ENCODE assay signal across 11 cellular contexts in genomic region chr17:74427048-74427762, GRCh38. TPM values are rescaled to one million over a fixed set of nuclear protein-coding genes. Genes with fewer than 3 reads are reported as not detected.
A peak's percentile ranks its signal among the peaks of the same experiment; 100 is the strongest.
DNase-seq lines count a peak whose midpoint lies in the region; ATAC-seq and TF ChIP-seq lines count a peak whose summit lies in the region.
"Had no signal": no experiment of that assay in that cellular context is flagged by ENCODE, and none has a peak within 500 bp of the region (broad histone marks: within the 10 kb centered on the region; RNA-seq: fewer than 3 reads in every experiment).

No MANE protein-coding gene starts in this region.

- H3K23ac ChIP-seq in mesendoderm (ENCODE audit: low read length): no peak overlapping the region

- no peak overlapping the region for H3K27ac Mint-ChIP-seq in activated CD4-positive, alpha-beta memory T cell treated with anti-CD3 and anti-CD28 coated beads for 36 hours
- H3K27ac Mint-ChIP-seq: activated naive CD4-positive, alpha-beta T cell treated with anti-CD3 and anti-CD28 coated beads, Interleukin-2, amount 10 ng/mL, durations not matched to agents 7 days and 5 days had no signal

- no peak overlapping the region for H2AK5ac ChIP-seq in mesendoderm (ENCODE audit: low read length)

- POLR2A ChIA-PET in activated CD4-positive, alpha-beta memory T cell treated with anti-CD3 and anti-CD28 coated beads for 36 hours (lab: Charles Lee): no interaction called here

- H2BK5ac ChIP-seq in mesendoderm (ENCODE audit: low read length): no peak overlapping the region

- H3K4me1 ChIP-seq in esophagus (ENCODE audit: control insufficient read depth in 2 of 2, insufficient read depth in 2 of 2, low read length in 1 of 2) (peaks cover 10 to 26% of the 10 kb centered on the region in 2 donors), mesendoderm (ENCODE audit: control insufficient read depth, low read depth, low read length) (peaks cover 7% of the 10 kb centered on the region), urinary bladder (ENCODE audit: insufficient read depth) (no peaks in the 10 kb centered on the region)

- CTCF ChIA-PET in activated CD4-positive, alpha-beta memory T cell treated with anti-CD3 and anti-CD28 coated beads for 36 hours (lab: Charles Lee): no interaction called here

- ATAC-seq in GM21447 (IDR thresholded peaks at IDR 0.05; ENCODE audit: unreplicated experiment): no peak

- intact Hi-C loops in activated CD4-positive, alpha-beta memory T cell treated with anti-CD3 and anti-CD28 coated beads for 36 hours (cut with micrococcal nuclease): no loop called here

- no peaks in the 10 kb centered on the region for H3K9me3 Mint-ChIP-seq in activated CD4-positive, alpha-beta memory T cell treated with anti-CD3 and anti-CD28 coated beads for 36 hours
- H3K9me3 Mint-ChIP-seq: activated naive CD4-positive, alpha-beta T cell treated with anti-CD3 and anti-CD28 coated beads, Interleukin-2, amount 10 ng/mL, durations not matched to agents 7 days and 5 days had no signal

- peak overlapping the region; percentile 66 for H4K5ac ChIP-seq in mesendoderm (ENCODE audit: low read length)

- no peaks in the 10 kb centered on the region for H3K27me3 ChIP-seq in esophagus (ENCODE audit: control insufficient read depth in 1 of 2, insufficient read depth in 2 of 2, low read length in 2 of 2)
- H3K27me3 ChIP-seq in mesendoderm (ENCODE audit: insufficient read depth, low read length, poor library complexity): no peaks in the 10 kb centered on the region

- no peak overlapping the region for H2BK15ac ChIP-seq in mesendoderm (replicated peaks; ENCODE audit: low read depth)

- H3K36me3 ChIP-seq in esophagus (ENCODE audit: control insufficient read depth in 2 of 2, insufficient read depth in 2 of 2, low read length in 1 of 2) (no peaks in the 10 kb centered on the region), mesendoderm (ENCODE audit: control insufficient read depth, insufficient read depth, low read length) (no peaks in the 10 kb centered on the region), urinary bladder (ENCODE audit: insufficient read depth) (no peaks in the 10 kb centered on the region)

- WGBS in esophagus, 2 donors: 45 to 46% methylated on average over 10 of the region's 10 CpGs
- WGBS in mesendoderm (ENCODE audit: extremely low coverage, insufficient coverage, low lambda C conversion rate): no CpG with 5 or more reads among the region's 10 CpGs
- WGBS in urinary bladder: 68% methylated on average over 10 of the region's 10 CpGs

- no peak overlapping the region for H4K8ac ChIP-seq in mesendoderm (ENCODE audit: low read depth, low read length)

- H3K56ac ChIP-seq in mesendoderm (ENCODE audit: low read length): peak overlapping the region; percentile 30

- H3K4ac ChIP-seq in mesendoderm (ENCODE audit: low read depth, low read length): no peak overlapping the region

- H3K18ac ChIP-seq in mesendoderm (ENCODE audit: low read length): peak overlapping the region; percentile 10

- no peak overlapping the region for H3K4me3 Mint-ChIP-seq in activated CD4-positive, alpha-beta memory T cell treated with anti-CD3 and anti-CD28 coated beads for 36 hours
- H3K4me3 Mint-ChIP-seq: activated naive CD4-positive, alpha-beta T cell treated with anti-CD3 and anti-CD28 coated beads, Interleukin-2, amount 10 ng/mL, durations not matched to agents 7 days and 5 days had no signal

- H3K9me3 ChIP-seq in esophagus (ENCODE audit: control insufficient read depth in 2 of 2, insufficient read depth in 1 of 2, low read depth in 1 of 2, low read length in 1 of 2): peaks cover 0 to 2% of the 10 kb centered on the region in 2 donors

- no peaks in the 10 kb centered on the region for H3K36me3 Mint-ChIP-seq in activated CD4-positive, alpha-beta memory T cell treated with anti-CD3 and anti-CD28 coated beads for 36 hours
- H3K36me3 Mint-ChIP-seq: activated naive CD4-positive, alpha-beta T cell treated with anti-CD3 and anti-CD28 coated beads, Interleukin-2, amount 10 ng/mL, durations not matched to agents 7 days and 5 days had no signal

- peaks cover 12% of the 10 kb centered on the region for H3K4me1 Mint-ChIP-seq in activated CD4-positive, alpha-beta memory T cell treated with anti-CD3 and anti-CD28 coated beads for 36 hours (ENCODE audit: low read depth)

- H3K79me2 ChIP-seq in mesendoderm (ENCODE audit: control insufficient read depth, insufficient read depth, low read length): no peaks in the 10 kb centered on the region

- H3K4me3 ChIP-seq in esophagus (ENCODE audit: low read depth in 1 of 2, low read length in 2 of 2) (no peak overlapping the region), mesendoderm (ENCODE audit: low read length) (no peak overlapping the region), urinary bladder (ENCODE audit: low read depth, low read length) (no peak overlapping the region)

- H2BK120ac ChIP-seq in mesendoderm (ENCODE audit: low read depth, low read length): no peak overlapping the region

- H3K27ac ChIP-seq in esophagus (ENCODE audit: low read depth in 2 of 2, low read length in 1 of 2): peak overlapping the region; percentile 64 to 75
- no peak overlapping the region for H3K27ac ChIP-seq in mesendoderm (ENCODE audit: low read depth, low read length)
- H3K27ac ChIP-seq in urinary bladder (ENCODE audit: low read depth): peak overlapping the region; percentile 78

- no peaks in the 10 kb centered on the region for H3K79me1 ChIP-seq in mesendoderm (ENCODE audit: low read length)

- DNase-seq in NCI-H1694 (lab: John Stamatoyannopoulos, UW): peak; percentile 80
- peak; percentile 43 for DNase-seq in mesendoderm
- DNase-seq in GM20000 (ENCODE audit: low spot score): no peak
- no peak for DNase-seq in activated CD4-positive, alpha-beta memory T cell treated with anti-CD3 and anti-CD28 coated beads for 36 hours
- DNase-seq: activated naive CD4-positive, alpha-beta T cell treated with anti-CD3 and anti-CD28 coated beads, Interleukin-2, amount 10 ng/mL, durations not matched to agents 7 days and 5 days; EL; NCI-H2029 had no signal

- H3K9ac ChIP-seq in mesendoderm (ENCODE audit: low read length): peak overlapping the region; percentile 25

- peaks cover 21% of the 10 kb centered on the region for H3K27me3 Mint-ChIP-seq in activated CD4-positive, alpha-beta memory T cell treated with anti-CD3 and anti-CD28 coated beads for 36 hours

- no peak for TF ChIP-seq CTCF in GM20000 (IDR thresholded peaks at IDR 0.05; ENCODE audit: extremely low read depth, missing control alignments)

- no peak overlapping the region for H3K4me2 ChIP-seq in mesendoderm (ENCODE audit: low read length)

RNA-seq across cellular contexts. Expression of gene GPRC5C, which starts 4.7 kb away (rescaled TPM):
- polyA plus RNA-seq in esophagus (1 to 10 TPM; 6.7 to 8.8 TPM), urinary bladder (40.6 TPM)
- polyA plus RNA-seq in mesendoderm (2013, experiment 1 of 2): 3.7 TPM
- polyA plus RNA-seq in mesendoderm (2013, experiment 2 of 2): 4.0 TPM
- 27.0 TPM for total RNA-seq in urinary bladder
- under 1 TPM; 0.40 to 0.41 TPM for total RNA-seq in activated CD4-positive, alpha-beta memory T cell treated with anti-CD3 and anti-CD28 coated beads for 36 hours

RNA-seq across cellular contexts. Expression of gene CD300A, which starts 39.2 kb away (rescaled TPM):
- 1 to 10 TPM; 1.3 to 1.6 TPM for polyA plus RNA-seq in esophagus
- polyA plus RNA-seq in mesendoderm (2013, experiment 1 of 2): 0.03 TPM
- polyA plus RNA-seq in mesendoderm (2013, experiment 2 of 2): 0.03 TPM
- total RNA-seq in urinary bladder: 2.7 TPM
- polyA plus RNA-seq in urinary bladder: 5.2 TPM
- total RNA-seq in activated CD4-positive, alpha-beta memory T cell treated with anti-CD3 and anti-CD28 coated beads for 36 hours: 10 to 100 TPM; 11.3 to 12.3 TPM
- total RNA-seq: SK-MEL-5 had no signal

RNA-seq across cellular contexts. Expression of gene GPR142, which starts 59.9 kb away (rescaled TPM):
- polyA plus RNA-seq in esophagus (under 1 TPM in 1 of 2 donors, not detected in 1; 0.09 TPM), urinary bladder (0.23 TPM)
- not detected for polyA plus RNA-seq in mesendoderm (2013, experiment 1 of 2)
- polyA plus RNA-seq in mesendoderm (2013, experiment 2 of 2): not detected
- total RNA-seq in urinary bladder: not detected
- not detected for total RNA-seq in activated CD4-positive, alpha-beta memory T cell treated with anti-CD3 and anti-CD28 coated beads for 36 hours
- total RNA-seq: SK-MEL-5 had no signal

Comparison
In these comparisons a context has a peak if more than half of its experiments do, and no peak if none do; other contexts are left out.
1. DNase-seq: peak in NCI-H1694 (single experiment) and mesendoderm (single experiment); none in GM20000 (single experiment) and activated CD4-positive, alpha-beta memory T cell treated with anti-CD3 and anti-CD28 coated beads for 36 hours (single experiment).
2. RNA of gene GPRC5C, which starts 4.7 kb away (total RNA-seq): 27.0 TPM in urinary bladder (single experiment); 0.40 to 0.41 TPM in activated CD4-positive, alpha-beta memory T cell treated with anti-CD3 and anti-CD28 coated beads for 36 hours; every median in the first group is over 10 times any median in the second.